Comparison of ENCODE assay signal across 8 cellular contexts in genomic region chr6:34986845-34987246, GRCh38.
DNase-seq lines count a peak whose midpoint lies in the region; FAIRE-seq lines count a peak whose summit lies in the region.

No MANE protein-coding gene starts in this region.

- peak; percentile 43 for DNase-seq in 8988T
- peak; percentile 50 for DNase-seq in GM19239 (ENCODE audit: insufficient read length, low spot score)
- DNase-seq in NCI-H2227 (lab: John Stamatoyannopoulos, UW; ENCODE audit: unreplicated experiment) = peak; percentile 78
- peak; percentile 6 to 29 (median 17) for DNase-seq in activated CD4-positive, CD25-positive, alpha-beta regulatory T cell (lab: John Stamatoyannopoulos, UW)
- peak; percentile 54 for DNase-seq in central memory CD4-positive, alpha-beta T cell
- peak; percentile 50 for DNase-seq in kidney glomerular epithelial cell (lab: John Stamatoyannopoulos, UW)
- DNase-seq in stimulated activated CD4-positive, alpha-beta T cell treated with anti-CD3 and anti-CD28 coated beads, Interleukin-1b, Interleukin-23, amount 100 ng/mL, for 4 hours (ENCODE audit: low read depth in 2 of 2) = peak; percentile 33 to 36
- DNase-seq in T1000 (lab: John Stamatoyannopoulos, UW) = no peak

- peak; percentile 76 for FAIRE-seq in GM19239 (lab: Jason Lieb, UNC)
